In genomic region chr15:82093774-82094211, GRCh38 we compare ENCODE assay signal across 1 cellular context.
TF ChIP-seq lines count a peak whose summit lies in the region.

No MANE protein-coding gene starts in this region.

TF ChIP-seq in K562, 482 proteins besides CTCF, POLR2A, EP300 and RAD21 (continued from another document and continues in another):
- TF ChIP-seq ZNF318 (IDR thresholded peaks at IDR 0.05; ENCODE audit: borderline replicate concordance in 1 of 2, low read depth in 1 of 2) = peak in 1 of 2 experiments; percentile 85; a peak in 2 of 4 replicates
- TF ChIP-seq ZNF586 (CRISPR knock-in tag; conservative IDR thresholded peaks at IDR 0.05) = no peak
- TF ChIP-seq MXD1 (CRISPR knock-in tag; IDR thresholded peaks at IDR 0.05; ENCODE audit: borderline replicate concordance, poor library complexity, severe bottlenecking) = no peak
- TF ChIP-seq SETDB1 (IDR thresholded peaks at IDR 0.05; ENCODE audit: low read length) = no peak
- TF ChIP-seq KLF16 (IDR thresholded peaks at IDR 0.05) = no peak
- TF ChIP-seq DNMT1 (IDR thresholded peaks at IDR 0.05) = no peak
- TF ChIP-seq ZKSCAN8 (CRISPR knock-in tag; IDR thresholded peaks at IDR 0.05) = no peak; the same call in 1 of the 2 replicates
- TF ChIP-seq SMARCC2 (IDR thresholded peaks at IDR 0.05; ENCODE audit: low read depth) = peak; percentile 80
- TF ChIP-seq ARID2 (IDR thresholded peaks at IDR 0.05) = no peak
- TF ChIP-seq BHLHE40 (IDR thresholded peaks at IDR 0.05; ENCODE audit: low read length) = no peak
- peak; percentile 61 for TF ChIP-seq CREM (IDR thresholded peaks at IDR 0.05; ENCODE audit: low read depth)
- 0 out of 2 replicates have a peak, but pooled peaks have one; percentile 40 for TF ChIP-seq MTA3 (IDR thresholded peaks at IDR 0.05; ENCODE audit: borderline replicate concordance)
- no peak for TF ChIP-seq CLOCK (CRISPR knock-in tag; IDR thresholded peaks at IDR 0.05; ENCODE audit: borderline replicate concordance)
- TF ChIP-seq NFRKB (IDR thresholded peaks at IDR 0.05; ENCODE audit: low read depth) = no peak
- TF ChIP-seq TFAP4 (CRISPR knock-in tag; IDR thresholded peaks at IDR 0.05; ENCODE audit: borderline replicate concordance) = peak; percentile 27; the same call in 1 of the 2 replicates
- TF ChIP-seq NR1H2 (CRISPR knock-in tag; IDR thresholded peaks at IDR 0.05) = no peak
- no peak for TF ChIP-seq HNRNPUL1 (IDR thresholded peaks at IDR 0.05; ENCODE audit: low read length)
- TF ChIP-seq ZBTB5 (IDR thresholded peaks at IDR 0.05) = no peak
- peak; percentile 80 for TF ChIP-seq EHMT2 (IDR thresholded peaks at IDR 0.05)
- no peak for TF ChIP-seq PPARD (CRISPR knock-in tag; IDR thresholded peaks at IDR 0.05)
- TF ChIP-seq RNF2 (IDR thresholded peaks at IDR 0.05) = no peak
- no peak for TF ChIP-seq ZNF668 (CRISPR knock-in tag; IDR thresholded peaks at IDR 0.05)
- TF ChIP-seq MEIS2 (IDR thresholded peaks at IDR 0.05; ENCODE audit: partially characterized antibody) = peak; percentile 98
- TF ChIP-seq FOXO4 (CRISPR knock-in tag; IDR thresholded peaks at IDR 0.05) = no peak
- no peak for TF ChIP-seq HDAC8 (tag; IDR thresholded peaks at IDR 0.05)
- TF ChIP-seq ZNF431 (CRISPR knock-in tag; IDR thresholded peaks at IDR 0.05) = no peak
- TF ChIP-seq ARNT (IDR thresholded peaks at IDR 0.05) = 0 out of 4 replicates have a peak, but pooled peaks of 1 of the 2 experiments have one; percentile 24
- no peak for TF ChIP-seq TCFL5 (CRISPR knock-in tag; conservative IDR thresholded peaks at IDR 0.05)
- no peak for TF ChIP-seq CREBBP (IDR thresholded peaks at IDR 0.05; ENCODE audit: low read depth, low read length)
- TF ChIP-seq FOXM1 (IDR thresholded peaks at IDR 0.05; ENCODE audit: low read depth) = peak; percentile 96
- TF ChIP-seq FOXM1 (CRISPR knock-in tag; IDR thresholded peaks at IDR 0.05; ENCODE audit: low read depth) = no peak
- TF ChIP-seq NFIX (CRISPR knock-in tag; IDR thresholded peaks at IDR 0.05; ENCODE audit: low read depth) = no peak
- TF ChIP-seq FOXA3 (CRISPR knock-in tag; conservative IDR thresholded peaks at IDR 0.05 in 1 of 2, IDR thresholded peaks at IDR 0.05 in 1 of 2) = no peak
- TF ChIP-seq RB1 (IDR thresholded peaks at IDR 0.05; ENCODE audit: low read depth) = no peak
- no peak for TF ChIP-seq ZNF354B (CRISPR knock-in tag; IDR thresholded peaks at IDR 0.05)
- no peak for TF ChIP-seq RBM15 (IDR thresholded peaks at IDR 0.05; ENCODE audit: insufficient read depth, low read length)
- TF ChIP-seq ZNF212 (CRISPR knock-in tag; IDR thresholded peaks at IDR 0.05) = no peak
- no peak for TF ChIP-seq JUNB (CRISPR knock-in tag; conservative IDR thresholded peaks at IDR 0.05)
- peak; percentile 93 for TF ChIP-seq HDAC2 (IDR thresholded peaks at IDR 0.05)
- TF ChIP-seq HSF4 (CRISPR knock-in tag; IDR thresholded peaks at IDR 0.05; ENCODE audit: borderline replicate concordance) = no peak
- TF ChIP-seq FIP1L1 (IDR thresholded peaks at IDR 0.05; ENCODE audit: low read depth, low read length, poor library complexity, severe bottlenecking) = no peak
- TF ChIP-seq ZHX1 (conservative IDR thresholded peaks at IDR 0.05; ENCODE audit: low read length) = no peak
- no peak for TF ChIP-seq TAF7 (tag; IDR thresholded peaks at IDR 0.05)
- no peak for TF ChIP-seq ARID3B (CRISPR knock-in tag; IDR thresholded peaks at IDR 0.05; ENCODE audit: borderline replicate concordance)
- TF ChIP-seq ZNF445 (CRISPR knock-in tag; IDR thresholded peaks at IDR 0.05; ENCODE audit: low read depth) = no peak
- TF ChIP-seq MCM5 (IDR thresholded peaks at IDR 0.05; ENCODE audit: low read depth) = no peak
- TF ChIP-seq ZNF311 (CRISPR knock-in tag; IDR thresholded peaks at IDR 0.05) = no peak
